14 cellular contexts compared by ENCODE assay signal in the genomic region with DNA sequence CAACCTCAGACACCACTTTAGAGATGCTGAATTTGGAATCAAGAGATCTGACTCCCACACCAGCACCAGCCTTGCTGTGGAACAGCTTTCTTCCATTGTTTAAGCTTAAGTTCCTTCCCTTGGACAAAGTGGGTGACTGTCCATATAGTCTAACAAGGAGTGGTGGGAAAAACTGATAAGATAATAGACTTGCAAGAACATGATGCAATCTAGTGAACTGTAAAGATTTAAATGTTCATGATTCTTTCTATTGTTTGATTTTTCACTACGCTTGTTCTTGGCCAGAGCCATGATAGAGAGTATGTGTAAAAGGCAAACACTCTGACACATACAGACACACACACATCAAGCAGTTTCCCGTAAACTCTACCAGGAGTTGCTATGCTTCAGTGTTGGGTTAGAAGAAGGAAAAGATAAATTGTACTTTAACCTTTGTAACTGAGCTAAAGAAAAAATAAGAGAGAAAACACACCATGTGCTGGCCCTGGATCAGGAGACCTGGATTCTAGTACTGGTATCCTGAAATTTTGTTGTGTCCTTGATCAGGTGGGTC.
A peak's percentile ranks its signal among the peaks of the same experiment; 100 is the strongest.
DNase-seq lines count a peak whose midpoint lies in the region; ATAC-seq, FAIRE-seq and TF ChIP-seq lines count a peak whose summit lies in the region.
"Had no signal": no experiment of that assay in that cellular context is flagged by ENCODE, and none has a peak within 500 bp of the region (broad histone marks: within the 10 kb centered on the region; RNA-seq: fewer than 3 reads in every experiment).

No MANE protein-coding gene starts in this region.

- intact Hi-C loops in right lobe of liver (cut with DNase I), result no loop called here
- intact Hi-C loops in heart left ventricle (cut with DNase I), result no loop called here

- H3K9me3 ChIP-seq in right lobe of liver (no peaks in the 10 kb centered on the region), heart left ventricle (no peaks in the 10 kb centered on the region)
- H3K9me3 ChIP-seq: BLaER1 treated with 17β-estradiol and CSF1 and Interleukin-3, amounts not matched to agents 10 nM and 100 nM had no signal

- H3K9me3 Mint-ChIP-seq in chondrocyte (ENCODE audit: low read depth) (no peaks in the 10 kb centered on the region), type B pancreatic cell (no peaks in the 10 kb centered on the region)
- H3K9me3 Mint-ChIP-seq: GM23338, H9 had no signal

- H3K27me3 ChIP-seq in right lobe of liver (no peaks in the 10 kb centered on the region), heart left ventricle (no peaks in the 10 kb centered on the region)
- H3K27me3 ChIP-seq: BLaER1 treated with 17β-estradiol and CSF1 and Interleukin-3, amounts not matched to agents 10 nM and 100 nM had no signal

- no peak for DNase-seq in H54 (ENCODE audit: insufficient read length, low spot score)
- DNase-seq in chondrocyte (ENCODE audit: low spot score), result no peak
- DNase-seq in right lobe of liver, result no peak
- DNase-seq in type B pancreatic cell (ENCODE audit: extremely low spot score, unreplicated experiment), result no peak
- no peak for DNase-seq in activated T-cell treated with anti-CD3 and anti-CD28 coated beads, Interleukin-2, amount 50 U/mL, for 1 hour
- DNase-seq in DMS153 treated with DMSO at 0.1 percent for 48 hours (lab: John Stamatoyannopoulos, UW; ENCODE audit: unreplicated experiment), result no peak
- DNase-seq in heart left ventricle, result no peak
- DNase-seq: 8988T; ACHN; CD4-positive, CD25-positive, alpha-beta regulatory T cell; H9 had no signal

- H3K4me3 Mint-ChIP-seq in chondrocyte (ENCODE audit: unreplicated experiment) (no peak overlapping the region), type B pancreatic cell (peak overlapping the region; percentile 18)
- H3K4me3 Mint-ChIP-seq: CD4-positive, CD25-positive, alpha-beta regulatory T cell; GM23338; H9 had no signal

- H3K4me3 ChIP-seq in right lobe of liver (no peak overlapping the region), heart left ventricle (no peak overlapping the region)
- H3K4me3 ChIP-seq: BLaER1 treated with 17β-estradiol and CSF1 and Interleukin-3, amounts not matched to agents 10 nM and 100 nM; GM23338 had no signal

- TF ChIP-seq POLR2A in H54 (IDR thresholded peaks at IDR 0.05; ENCODE audit: low read depth, low read length) (no peak), right lobe of liver (IDR thresholded peaks at IDR 0.05) (no peak), heart left ventricle (IDR thresholded peaks at IDR 0.05) (no peak)

- TF ChIP-seq CTCF in chondrocyte (IDR thresholded peaks at IDR 0.05) (no peak), right lobe of liver (IDR thresholded peaks at IDR 0.05) (no peak), type B pancreatic cell (conservative IDR thresholded peaks at IDR 0.05) (no peak), heart left ventricle (IDR thresholded peaks at IDR 0.05) (no peak)

- ATAC-seq in right lobe of liver (peak in 3 of 4 donors; percentile 30 to 80 (median 53)), heart left ventricle (no peak)
- ATAC-seq: GM23338 had no signal

- H3K4me1 Mint-ChIP-seq in chondrocyte (ENCODE audit: low read depth), result peaks cover 67% of the 10 kb centered on the region
- peaks cover 13% of the 10 kb centered on the region for H3K4me1 Mint-ChIP-seq in type B pancreatic cell (ENCODE audit: unreplicated experiment)
- H3K4me1 Mint-ChIP-seq: CD4-positive, CD25-positive, alpha-beta regulatory T cell; GM23338; H9 had no signal

- no peaks in the 10 kb centered on the region for H3K36me3 ChIP-seq in right lobe of liver
- no peaks in the 10 kb centered on the region for H3K36me3 ChIP-seq in heart left ventricle
- H3K36me3 ChIP-seq: BLaER1 treated with 17β-estradiol and CSF1 and Interleukin-3, amounts not matched to agents 10 nM and 100 nM had no signal

- H3K27ac ChIP-seq in right lobe of liver, result no peak overlapping the region
- no peak overlapping the region for H3K27ac ChIP-seq in heart left ventricle
- H3K27ac ChIP-seq: BLaER1 treated with 17β-estradiol and CSF1 and Interleukin-3, amounts not matched to agents 10 nM and 100 nM had no signal

- H3K27me3 Mint-ChIP-seq in chondrocyte (ENCODE audit: low read depth), result no peaks in the 10 kb centered on the region
- H3K27me3 Mint-ChIP-seq in type B pancreatic cell, result peaks cover 11% of the 10 kb centered on the region
- H3K27me3 Mint-ChIP-seq: CD4-positive, CD25-positive, alpha-beta regulatory T cell had no signal

- 66% methylated on average over 2 of the region's 2 CpGs for WGBS in right lobe of liver (ENCODE audit: insufficient coverage, low coverage, low lambda C conversion rate, missing lambda C conversion rate)
- WGBS in heart left ventricle, 4 donors, result 75 to 86% (median 78%) methylated on average over 2 of the region's 2 CpGs

- H3K4me1 ChIP-seq in right lobe of liver (peaks cover 0 to 7% (median 0%) of the 10 kb centered on the region in 4 donors), heart left ventricle (no peaks in the 10 kb centered on the region)
- H3K4me1 ChIP-seq: BLaER1 treated with 17β-estradiol and CSF1 and Interleukin-3, amounts not matched to agents 10 nM and 100 nM had no signal

- peak overlapping the region; percentile 8 for H3K27ac Mint-ChIP-seq in chondrocyte (ENCODE audit: unreplicated experiment)
- H3K27ac Mint-ChIP-seq in type B pancreatic cell, result no peak overlapping the region
- H3K27ac Mint-ChIP-seq: CD4-positive, CD25-positive, alpha-beta regulatory T cell; GM23338; H9 had no signal

- peak; percentile 20 for FAIRE-seq in H54 (lab: Jason Lieb, UNC)
- FAIRE-seq: GM12891 had no signal

- H3K36me3 Mint-ChIP-seq in chondrocyte (ENCODE audit: low read depth) (peaks cover 27% of the 10 kb centered on the region), type B pancreatic cell (no peaks in the 10 kb centered on the region)
- H3K36me3 Mint-ChIP-seq: CD4-positive, CD25-positive, alpha-beta regulatory T cell had no signal

Comparison
In these comparisons a context has a peak if more than half of its experiments do, and no peak if none do; other contexts are left out.
1. ATAC-seq: peak in right lobe of liver (3 of 4); none in heart left ventricle (0 of 4).